Comparison of ENCODE assay signal across 10 cellular contexts in the genomic region with DNA sequence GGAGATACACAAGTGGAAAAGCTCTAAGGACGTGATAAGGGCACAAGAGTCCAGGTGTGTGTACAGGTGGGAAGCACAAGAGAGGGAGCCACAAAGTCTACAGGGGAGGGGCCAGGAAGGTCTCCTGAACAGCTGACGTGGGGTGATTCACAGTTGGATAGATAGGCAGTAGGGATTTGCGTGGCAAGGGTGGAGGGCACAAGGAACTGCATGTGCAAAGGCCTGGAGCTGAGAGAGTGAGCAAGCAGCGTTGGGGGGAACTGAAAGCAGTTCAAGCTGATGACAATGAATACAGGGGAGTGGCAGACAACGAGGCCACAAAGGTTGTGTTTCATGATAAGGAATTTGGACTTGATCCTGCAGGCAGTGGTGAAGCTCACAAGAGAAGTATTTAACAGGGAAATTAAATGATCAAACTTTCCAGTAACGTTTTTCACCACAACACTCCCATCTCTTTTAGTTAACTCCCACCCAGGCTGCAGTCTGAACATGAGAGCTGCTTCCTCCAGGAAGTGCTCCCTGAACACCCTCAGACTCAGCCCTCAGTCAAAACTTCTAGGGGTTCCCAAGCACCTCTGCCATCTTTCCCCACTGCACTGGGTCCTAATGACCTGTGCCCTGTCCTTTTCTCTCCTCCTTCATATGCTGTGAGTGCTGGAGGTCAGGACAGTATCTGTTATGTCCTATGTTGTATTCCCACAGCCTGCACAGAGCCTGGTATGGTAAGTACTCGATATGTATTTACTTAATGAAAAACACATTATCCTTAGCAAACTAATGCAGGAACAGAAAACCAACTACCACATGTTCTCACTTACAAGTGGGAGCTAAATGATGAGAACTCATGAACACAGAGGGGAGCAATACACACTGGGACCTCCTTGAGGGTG. TPM values are rescaled to one million over a fixed set of nuclear protein-coding genes. Genes with fewer than 3 reads are reported as not detected.
A peak's percentile ranks its signal among the peaks of the same experiment; 100 is the strongest.
DNase-seq lines count a peak whose midpoint lies in the region; ATAC-seq and TF ChIP-seq lines count a peak whose summit lies in the region.
"Had no signal": no experiment of that assay in that cellular context is flagged by ENCODE, and none has a peak within 500 bp of the region (broad histone marks: within the 10 kb centered on the region; RNA-seq: fewer than 3 reads in every experiment).

No MANE protein-coding gene starts in this region.

- no peaks in the 10 kb centered on the region for H3K27me3 Mint-ChIP-seq in dendritic cell treated with granulocyte-macrophage colony-stimulating factor and Interleukin-4, amounts not matched to agents 40 ng/mL and 50 ng/mL, for 4 days
- H3K27me3 Mint-ChIP-seq in natural killer cell (ENCODE audit: low read depth in 2 of 2) = no peaks in the 10 kb centered on the region

- DNase-seq in NCI-H2029 treated with DMSO at 0.1 percent for 48 hours (lab: John Stamatoyannopoulos, UW) = peak; percentile 56
- DNase-seq in natural killer cell = no peak
- no peak for DNase-seq in NCI-H1048 (lab: John Stamatoyannopoulos, UW)
- no peak for DNase-seq in T1000 (lab: John Stamatoyannopoulos, UW)
- no peak for DNase-seq in coronary artery (ENCODE audit: low spot score)
- DNase-seq: NCI-H345 had no signal

- no peak overlapping the region for H3K27ac ChIP-seq in coronary artery
- H3K27ac ChIP-seq: ascending aorta, parathyroid adenoma had no signal

- intact Hi-C loops in dendritic cell treated with granulocyte-macrophage colony-stimulating factor and Interleukin-4, amounts not matched to agents 40 ng/mL and 50 ng/mL, for 4 days (cut with micrococcal nuclease) = loop anchor here (5.0 kb wide), 1 partner anchor 37 kb away; no protein-coding TSS in a partner anchor
- intact Hi-C loops in natural killer cell (cut with micrococcal nuclease) = no loop called here

- H3K9me3 Mint-ChIP-seq in dendritic cell treated with granulocyte-macrophage colony-stimulating factor and Interleukin-4, amounts not matched to agents 40 ng/mL and 50 ng/mL, for 4 days = no peaks in the 10 kb centered on the region
- no peaks in the 10 kb centered on the region for H3K9me3 Mint-ChIP-seq in natural killer cell

- peaks cover 24% of the 10 kb centered on the region for H3K4me1 Mint-ChIP-seq in dendritic cell treated with granulocyte-macrophage colony-stimulating factor and Interleukin-4, amounts not matched to agents 40 ng/mL and 50 ng/mL, for 4 days (ENCODE audit: low read depth)
- H3K4me1 Mint-ChIP-seq in natural killer cell = peaks cover 29 to 30% of the 10 kb centered on the region in 2 donors

- TF ChIP-seq CTCF in natural killer cell (IDR thresholded peaks at IDR 0.05) = no peak
- TF ChIP-seq CTCF in coronary artery (IDR thresholded peaks at IDR 0.05) = no peak

- peak overlapping the region; percentile 1 for H3K4me3 Mint-ChIP-seq in dendritic cell treated with granulocyte-macrophage colony-stimulating factor and Interleukin-4, amounts not matched to agents 40 ng/mL and 50 ng/mL, for 4 days
- H3K4me3 Mint-ChIP-seq in natural killer cell = no peak overlapping the region

- peak overlapping the region; percentile 86 for H3K27ac Mint-ChIP-seq in dendritic cell treated with granulocyte-macrophage colony-stimulating factor and Interleukin-4, amounts not matched to agents 40 ng/mL and 50 ng/mL, for 4 days
- peak overlapping the region in 1 of 2 donors; percentile 17 for H3K27ac Mint-ChIP-seq in natural killer cell

- peak; percentile 42 for ATAC-seq in GM19351 (IDR thresholded peaks at IDR 0.05; ENCODE audit: unreplicated experiment)
- peak; percentile 26 to 54 (median 28) for ATAC-seq in natural killer cell

- H3K36me3 Mint-ChIP-seq in dendritic cell treated with granulocyte-macrophage colony-stimulating factor and Interleukin-4, amounts not matched to agents 40 ng/mL and 50 ng/mL, for 4 days (ENCODE audit: low read depth) = no peaks in the 10 kb centered on the region
- peaks cover 8% of the 10 kb centered on the region for H3K36me3 Mint-ChIP-seq in natural killer cell

- no peak overlapping the region for H3K4me3 ChIP-seq in coronary artery
- H3K4me3 ChIP-seq: ascending aorta had no signal

RNA-seq across cellular contexts. Expression of a gene that starts 49.0 kb away (rescaled TPM):
- total RNA-seq in natural killer cell = 1 to 10 TPM; 1.4 to 2.7 (median 1.9) TPM
